18 cellular contexts compared by ENCODE assay signal in the genomic region with DNA sequence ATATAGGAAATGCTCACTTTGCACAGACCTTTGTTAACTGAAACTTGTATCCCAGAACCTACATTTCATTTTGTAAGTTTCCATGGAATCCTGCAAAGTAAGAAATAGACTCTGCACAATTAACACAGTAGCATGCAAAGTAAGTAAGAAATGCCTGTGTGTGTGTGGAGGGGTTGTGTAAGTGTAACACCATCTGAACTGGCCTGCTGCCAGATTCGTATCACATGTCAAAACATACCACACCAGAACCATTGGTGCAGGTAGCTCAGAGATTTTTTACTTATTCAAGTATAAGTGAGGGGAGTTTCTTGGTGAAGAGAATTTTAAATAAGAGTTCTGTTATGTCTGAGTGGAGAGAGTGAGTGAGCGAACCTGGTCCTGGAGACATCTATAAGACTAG. TPM values are rescaled to one million over a fixed set of nuclear protein-coding genes. Genes with fewer than 3 reads are reported as not detected.
DNase-seq lines count a peak whose midpoint lies in the region; ATAC-seq and TF ChIP-seq lines count a peak whose summit lies in the region.
"Had no signal": no experiment of that assay in that cellular context is flagged by ENCODE, and none has a peak within 500 bp of the region (broad histone marks: within the 10 kb centered on the region; RNA-seq: fewer than 3 reads in every experiment).

No MANE protein-coding gene starts in this region.

- no peaks in the 10 kb centered on the region for H3K9me3 Mint-ChIP-seq in central memory CD8-positive, alpha-beta T cell
- no peaks in the 10 kb centered on the region for H3K9me3 Mint-ChIP-seq in memory B cell

- peak; percentile 33 for DNase-seq in DMS 273 (lab: John Stamatoyannopoulos, UW; ENCODE audit: unreplicated experiment)
- no peak for DNase-seq in DMS 273 treated with DMSO at 0.1 percent for 48 hours (lab: John Stamatoyannopoulos, UW)
- peak; percentile 5 for DNase-seq in M059J (ENCODE audit: low read depth)
- DNase-seq in central memory CD8-positive, alpha-beta T cell (ENCODE audit: low spot score in 2 of 2) = no peak
- DNase-seq in memory B cell (ENCODE audit: low spot score in 2 of 2) = no peak
- no peak for DNase-seq in upper lobe of right lung
- DNase-seq in activated CD4-positive, alpha-beta T cell treated with anti-CD3 and anti-CD28 coated beads, Interleukin-2, amount 50 U/mL, for 48 hours = no peak
- DNase-seq in NCI-H128 (lab: John Stamatoyannopoulos, UW; ENCODE audit: unreplicated experiment) = no peak
- DNase-seq: activated CD4-positive, CD25-positive, alpha-beta regulatory T cell treated with anti-CD3 and anti-CD28 coated beads, Interleukin-2, amount 50 U/mL, for 72 hours; head of caudate nucleus; kidney glomerular epithelial cell; MG63; NCI-H2029 treated with DMSO at 0.1 percent for 48 hours; NCI-H774; right cardiac atrium; RPMI8226; testis had no signal

- no peaks in the 10 kb centered on the region for H3K27me3 Mint-ChIP-seq in central memory CD8-positive, alpha-beta T cell
- H3K27me3 Mint-ChIP-seq in memory B cell = no peaks in the 10 kb centered on the region

- H3K36me3 Mint-ChIP-seq in central memory CD8-positive, alpha-beta T cell (ENCODE audit: insufficient read depth) = peaks cover 47% of the 10 kb centered on the region
- H3K36me3 Mint-ChIP-seq in memory B cell = peaks cover 22% of the 10 kb centered on the region

- H3K36me3 ChIP-seq in upper lobe of right lung = peaks cover 97% of the 10 kb centered on the region

- no peak for ATAC-seq in central memory CD8-positive, alpha-beta T cell (replicated peaks; ENCODE audit: extremely low read depth, poor library complexity, severe bottlenecking)
- ATAC-seq in memory B cell (ENCODE audit: low read depth) (no peak), upper lobe of right lung (no peak)
- ATAC-seq: right cardiac atrium had no signal

- no peaks in the 10 kb centered on the region for H3K27me3 ChIP-seq in upper lobe of right lung
- H3K27me3 ChIP-seq: MG63, testis had no signal

- peak overlapping the region; percentile 1 for H3K27ac Mint-ChIP-seq in central memory CD8-positive, alpha-beta T cell (ENCODE audit: low read depth)
- H3K27ac Mint-ChIP-seq in memory B cell = peak overlapping the region; percentile 15

- no peaks in the 10 kb centered on the region for H3K9me3 ChIP-seq in upper lobe of right lung
- H3K9me3 ChIP-seq: MG63, testis had no signal

- no peak overlapping the region for H3K4me3 ChIP-seq in upper lobe of right lung
- H3K4me3 ChIP-seq: MG63, testis had no signal

- TF ChIP-seq CTCF in upper lobe of right lung (IDR thresholded peaks at IDR 0.05) = no peak

- no peak overlapping the region for H3K27ac ChIP-seq in upper lobe of right lung
- H3K27ac ChIP-seq: 22Rv1, testis had no signal

- H3K4me3 Mint-ChIP-seq in central memory CD8-positive, alpha-beta T cell = no peak overlapping the region
- H3K4me3 Mint-ChIP-seq in memory B cell = no peak overlapping the region

- H3K4me1 ChIP-seq in upper lobe of right lung = no peaks in the 10 kb centered on the region
- H3K4me1 ChIP-seq: testis had no signal

- intact Hi-C loops in upper lobe of right lung (cut with DNase I) = no loop called here

- peaks cover 6% of the 10 kb centered on the region for H3K4me1 Mint-ChIP-seq in central memory CD8-positive, alpha-beta T cell
- no peaks in the 10 kb centered on the region for H3K4me1 Mint-ChIP-seq in memory B cell

RNA-seq across cellular contexts. Expression of a gene that starts 17.9 kb away (rescaled TPM):
- total RNA-seq in M059J (2014; rRNA removed; shearing (Covaris generic)) = 40.4 and 51.9 TPM in 2 replicates
- 56.0 TPM for total RNA-seq in upper lobe of right lung

RNA-seq across cellular contexts. Expression of a gene that starts 37.0 kb away (rescaled TPM):
- total RNA-seq in M059J (2014; rRNA removed; shearing (Covaris generic)) = 40.6 and 51.1 TPM in 2 replicates
- 26.1 TPM for total RNA-seq in upper lobe of right lung

RNA-seq across cellular contexts. Expression of a gene that starts 50.5 kb away (rescaled TPM):
- total RNA-seq in M059J (2014; rRNA removed; shearing (Covaris generic)) = 44.7 and 68.5 TPM in 2 replicates
- 21.4 TPM for total RNA-seq in upper lobe of right lung

Comparison
In these comparisons a context has a peak if more than half of its experiments do, and no peak if none do; other contexts are left out.
1. DNase-seq: peak in DMS 273 (single experiment) and M059J (single experiment); none in DMS 273 treated with DMSO at 0.1 percent for 48 hours (single experiment), central memory CD8-positive, alpha-beta T cell (0 of 2), memory B cell (0 of 2), upper lobe of right lung (single experiment), activated CD4-positive, alpha-beta T cell treated with anti-CD3 and anti-CD28 coated beads, Interleukin-2, amount 50 U/mL, for 48 hours (0 of 2) and NCI-H128 (single experiment).